In the genomic region with DNA sequence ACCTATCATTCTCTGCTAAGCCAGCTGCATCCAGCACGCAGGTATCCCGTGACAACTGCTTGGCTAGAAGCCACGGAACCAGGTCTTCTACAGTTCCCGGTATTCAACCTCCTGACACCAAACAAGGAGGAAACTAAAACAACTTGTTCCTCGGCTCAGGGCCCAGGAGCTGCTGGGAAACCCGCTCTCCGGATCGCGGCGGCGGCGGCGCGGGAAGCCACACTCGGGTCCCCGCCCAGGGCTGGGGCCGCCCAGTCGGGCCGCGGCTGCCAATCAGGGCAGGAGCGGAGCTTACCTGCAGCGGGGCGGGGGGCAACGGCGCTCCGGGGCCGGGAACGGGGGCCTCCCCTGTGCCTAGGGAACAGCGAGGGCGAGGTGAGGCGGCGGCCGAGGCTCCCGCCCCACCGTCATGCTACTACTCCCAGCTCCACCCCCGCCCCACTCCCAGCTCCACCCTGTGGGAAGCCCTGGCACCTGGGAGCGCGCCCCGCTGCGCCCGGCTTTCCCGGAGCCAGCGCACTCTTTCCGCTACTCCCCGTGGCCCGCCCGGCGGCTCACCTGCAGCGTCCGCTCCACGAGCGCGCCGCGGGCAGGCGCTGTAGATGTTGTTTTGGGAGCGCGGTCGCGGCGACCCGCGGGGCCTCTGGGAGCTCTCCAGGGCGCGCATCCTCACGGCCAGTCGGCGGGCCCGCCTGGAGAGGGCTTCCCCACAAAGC, we compare ENCODE assay signal across 8 cellular contexts. TPM values are rescaled to one million over a fixed set of nuclear protein-coding genes. Genes with fewer than 3 reads are reported as not detected.
DNase-seq lines count a peak whose midpoint lies in the region; TF ChIP-seq lines count a peak whose summit lies in the region.

No MANE protein-coding gene starts in this region.

- H3K9ac ChIP-seq in iPS-20b (ENCODE audit: low read depth, low read length) (peak overlapping the region; percentile 36; the same call in 1 of the 2 replicates), smooth muscle cell (ENCODE audit: low read depth) (peak overlapping the region; percentile 45)

- H3K4me1 ChIP-seq in iPS-20b (ENCODE audit: insufficient read depth, low read length) (0 out of 2 replicates have a peak, but pooled peaks cover 5% of the 10 kb centered on the region), smooth muscle cell (ENCODE audit: low read depth) (no peaks in the 10 kb centered on the region)

- no peaks in the 10 kb centered on the region for H3K36me3 ChIP-seq in iPS-20b (ENCODE audit: insufficient read depth, low read depth, low read length)
- no peaks in the 10 kb centered on the region for H3K36me3 ChIP-seq in smooth muscle cell (ENCODE audit: low read depth)

- H3K4me2 ChIP-seq in smooth muscle cell = peak overlapping the region; percentile 98

- peak; percentile 65 for DNase-seq in stimulated activated CD4-positive, alpha-beta T cell treated with anti-CD3 and anti-CD28 coated beads, Interleukin-15, amount 100 ng/mL, for 24 hours
- DNase-seq in stimulated activated CD4-positive, alpha-beta T cell treated with anti-CD3 and anti-CD28 coated beads, Interleukin-1b, Interleukin-23, amount 100 ng/mL, for 48 hours = no peak
- peak; percentile 86 for DNase-seq in RWPE1 (ENCODE audit: low spot score)
- peak; percentile 44 for DNase-seq in astrocyte of the hippocampus (ENCODE audit: low read depth, low spot score)
- DNase-seq in smooth muscle cell (lab: John Stamatoyannopoulos, UW; ENCODE audit: unreplicated experiment) = no peak
- no peak for DNase-seq in UCSD-AML1 (lab: John Stamatoyannopoulos, UW; ENCODE audit: unreplicated experiment)
- no peak for DNase-seq in OCI-M1 (lab: John Stamatoyannopoulos, UW)

- POLR2A ChIA-PET in RWPE1 (lab: Yijun Ruan, JAX; ENCODE audit: low non-redundant PET) = interaction anchor here (0.5 to 1.4 kb wide), 7 partner anchors 14 to 875 kb away, joined by 3 to 10 read pairs (median 5); partner anchors contain the start of genes DYRK3 and EIF2D

- peak overlapping the region; percentile 65 for H2AFZ ChIP-seq in smooth muscle cell (ENCODE audit: low read depth)

- CTCF ChIA-PET in RWPE1 (lab: Yijun Ruan, JAX) = interaction anchor here (0.5 to 2.3 kb wide), 23 partner anchors 14 to 849 kb away, joined by 3 to 20 read pairs (median 4); partner anchors contain the start of gene IL20

- H4K20me1 ChIP-seq in smooth muscle cell (ENCODE audit: low read depth) = no peaks in the 10 kb centered on the region

- H3K27ac ChIP-seq in RWPE1 = peak overlapping the region; percentile 76
- H3K27ac ChIP-seq in iPS-20b (ENCODE audit: low read length) = no peak overlapping the region
- no peak overlapping the region for H3K27ac ChIP-seq in smooth muscle cell (ENCODE audit: low read depth)

- peaks cover 54% of the 10 kb centered on the region for H3K27me3 ChIP-seq in iPS-20b (ENCODE audit: insufficient read depth, low read length)
- H3K27me3 ChIP-seq in smooth muscle cell (ENCODE audit: low read depth) = peaks cover 40% of the 10 kb centered on the region

- WGBS in smooth muscle cell (ENCODE audit: low lambda C conversion rate) = 1% methylated on average over 60 of the region's 69 CpGs

- no peaks in the 10 kb centered on the region for H3K79me2 ChIP-seq in smooth muscle cell (ENCODE audit: low read depth)

- no peaks in the 10 kb centered on the region for H3F3A ChIP-seq in smooth muscle cell (ENCODE audit: low read depth)

- peak overlapping the region; percentile 65 for H3K4me3 ChIP-seq in iPS-20b (ENCODE audit: low read length)
- H3K4me3 ChIP-seq in smooth muscle cell = peak overlapping the region; percentile 59

- H3K9me3 ChIP-seq in iPS-20b (ENCODE audit: insufficient read depth, low read depth, low read length) (no peaks in the 10 kb centered on the region), smooth muscle cell (replicated peaks; ENCODE audit: low read depth) (no peaks in the 10 kb centered on the region)

- TF ChIP-seq CTCF in RWPE1 (conservative IDR thresholded peaks at IDR 0.05; ENCODE audit: low read depth) = no peak
- TF ChIP-seq CTCF in smooth muscle cell (IDR thresholded peaks at IDR 0.05; ENCODE audit: borderline replicate concordance, insufficient read depth, poor library complexity, severe bottlenecking) = peak; percentile 4

RNA-seq across cellular contexts. Expression of gene IL24, which starts 12.1 kb away (rescaled TPM):
- total RNA-seq in smooth muscle cell = 1.5 and 1.8 TPM in 2 replicates
- 1.9 and 3.1 TPM in 2 replicates for polyA plus RNA-seq in smooth muscle cell

RNA-seq across cellular contexts. Expression of gene FCMR, which starts 12.4 kb away (rescaled TPM):
- total RNA-seq in smooth muscle cell = not detected in 2 replicates
- 1.6 and 4.0 TPM in 2 replicates for polyA plus RNA-seq in smooth muscle cell

RNA-seq across cellular contexts. Expression of gene PIGR, which starts 36.9 kb away (rescaled TPM):
- not detected in 2 replicates for total RNA-seq in smooth muscle cell
- not detected in 2 replicates for polyA plus RNA-seq in smooth muscle cell

RNA-seq across cellular contexts. Expression of gene IL20, which starts 43.9 kb away (rescaled TPM):
- not detected in 2 replicates for total RNA-seq in smooth muscle cell
- polyA plus RNA-seq in smooth muscle cell = 1.6 TPM in 1 of 2 replicates, not detected in the other

Comparison
In these comparisons a context has a peak if more than half of its experiments do, and no peak if none do; other contexts are left out.
1. DNase-seq: peak in stimulated activated CD4-positive, alpha-beta T cell treated with anti-CD3 and anti-CD28 coated beads, Interleukin-15, amount 100 ng/mL, for 24 hours (single experiment), RWPE1 (single experiment) and astrocyte of the hippocampus (single experiment); none in stimulated activated CD4-positive, alpha-beta T cell treated with anti-CD3 and anti-CD28 coated beads, Interleukin-1b, Interleukin-23, amount 100 ng/mL, for 48 hours (single experiment), smooth muscle cell (single experiment), UCSD-AML1 (single experiment) and OCI-M1 (single experiment).